16 cellular contexts compared by ENCODE assay signal in genomic region chr10:127872871-127873600, GRCh38. TPM values are rescaled to one million over a fixed set of nuclear protein-coding genes. Genes with fewer than 3 reads are reported as not detected.
DNase-seq lines count a peak whose midpoint lies in the region; ATAC-seq and TF ChIP-seq lines count a peak whose summit lies in the region.
"Had no signal": no experiment of that assay in that cellular context is flagged by ENCODE, and none has a peak within 500 bp of the region (broad histone marks: within the 10 kb centered on the region; RNA-seq: fewer than 3 reads in every experiment).

No MANE protein-coding gene starts in this region.

- H3K36me3 Mint-ChIP-seq in glutamatergic neuron (ENCODE audit: unreplicated experiment), result peaks cover 8% of the 10 kb centered on the region

- no peak overlapping the region for H3K9ac ChIP-seq in PC-3 (ENCODE audit: low read length)

- no peaks in the 10 kb centered on the region for H3K9me2 ChIP-seq in PC-3 (replicated peaks; ENCODE audit: low read length)

- H3K9me3 ChIP-seq in PC-3 (ENCODE audit: low read length), result no peaks in the 10 kb centered on the region
- H3K9me3 ChIP-seq: ovary had no signal

- H3K27me3 ChIP-seq in PC-3 (ENCODE audit: low read length), result peaks cover 11% of the 10 kb centered on the region
- H3K27me3 ChIP-seq: ovary had no signal

- no peak overlapping the region for H3K4me2 ChIP-seq in PC-3 (ENCODE audit: low read length)

- H2AFZ ChIP-seq in PC-3 (ENCODE audit: low read length), result no peak overlapping the region

- no peaks in the 10 kb centered on the region for H3K79me2 ChIP-seq in PC-3 (ENCODE audit: low read length)

- no peak overlapping the region for H3K4me3 Mint-ChIP-seq in glutamatergic neuron (ENCODE audit: unreplicated experiment)
- H3K4me3 Mint-ChIP-seq: activated naive CD4-positive, alpha-beta T cell treated with anti-CD3 and anti-CD28 coated beads for 36 hours had no signal

- no peaks in the 10 kb centered on the region for H3K9me3 Mint-ChIP-seq in glutamatergic neuron (ENCODE audit: unreplicated experiment)

- H3K4me3 ChIP-seq in PC-3 (ENCODE audit: low read length), result no peak overlapping the region
- H3K4me3 ChIP-seq: ovary had no signal

- H3K36me3 ChIP-seq in PC-3 (ENCODE audit: low read depth, low read length), result no peaks in the 10 kb centered on the region
- H3K36me3 ChIP-seq: ovary had no signal

- peaks cover 3% of the 10 kb centered on the region for H3K4me1 Mint-ChIP-seq in glutamatergic neuron (ENCODE audit: low read depth, unreplicated experiment)

- intact Hi-C loops in PC-3 (cut with micrococcal nuclease), result no loop called here
- intact Hi-C loops in posterior vena cava (cut with DNase I), result no loop called here

- peaks cover 5% of the 10 kb centered on the region for H3K27me3 Mint-ChIP-seq in glutamatergic neuron (ENCODE audit: unreplicated experiment)

- POLR2A ChIA-PET in PC-3 (lab: Charles Lee; ENCODE audit: unreplicated experiment), result no interaction called here

- no peak overlapping the region for H3K27ac ChIP-seq in PC-3 (ENCODE audit: low read length)
- H3K27ac ChIP-seq: ovary had no signal

- ATAC-seq in PC-3 (no peak), HG03097 (IDR thresholded peaks at IDR 0.05; ENCODE audit: low FRiP score, unreplicated experiment) (no peak), GM21515 (IDR thresholded peaks at IDR 0.05; ENCODE audit: unreplicated experiment) (no peak)

- H4K20me1 ChIP-seq in PC-3 (ENCODE audit: low read length), result no peaks in the 10 kb centered on the region

- H3K27ac Mint-ChIP-seq in glutamatergic neuron (ENCODE audit: unreplicated experiment), result peak overlapping the region; percentile 2
- H3K27ac Mint-ChIP-seq: activated naive CD4-positive, alpha-beta T cell treated with anti-CD3 and anti-CD28 coated beads for 36 hours had no signal

- CTCF ChIA-PET in PC-3 (lab: Charles Lee), result no interaction called here

- BruUV-seq in PC-3 (replicated peaks; lab: Mats Ljungman, UMichigan), result no TSS peak

- TF ChIP-seq CTCF in PC-3 (conservative IDR thresholded peaks at IDR 0.05; ENCODE audit: low read depth, low read length) (peak; percentile 38; the same call in 1 of the 2 replicates), glutamatergic neuron (IDR thresholded peaks at IDR 0.05; ENCODE audit: partially characterized antibody, unreplicated experiment) (no peak)

- no peaks in the 10 kb centered on the region for H3F3A ChIP-seq in PC-3 (ENCODE audit: low read length, unreplicated experiment)

- H3K4me1 ChIP-seq in PC-3 (ENCODE audit: insufficient read depth, low read length), result no peaks in the 10 kb centered on the region

- peak; percentile 32 for DNase-seq in HuH-7.5 (ENCODE audit: low spot score)
- DNase-seq in PC-3, result peak; percentile 28
- DNase-seq in glutamatergic neuron, result no peak
- DNase-seq in posterior vena cava (ENCODE audit: low spot score), result peak; percentile 76
- DNase-seq in stimulated activated naive CD4-positive, alpha-beta T cell treated with Interleukin-2 at 50 U/mL for 16 hours (lab: John Stamatoyannopoulos, UW), result no peak
- DNase-seq in middle frontal gyrus (ENCODE audit: extremely low spot score, low spot score), result no peak
- DNase-seq: activated CD4-positive, alpha-beta T cell treated with anti-CD3 and anti-CD28 coated beads for 48 hours; activated naive CD4-positive, alpha-beta T cell treated with anti-CD3 and anti-CD28 coated beads for 36 hours; foreskin fibroblast; GOT3; SIG-M5; stimulated activated CD4-positive, alpha-beta T cell treated with anti-CD3 and anti-CD28 coated beads, Interleukin-4, amount 100 ng/mL, for 24 hours had no signal

RNA-seq across cellular contexts. Expression of gene CLRN3, which starts 19.7 kb away (rescaled TPM):
- total RNA-seq in PC-3 (2014; rRNA removed) (not detected in 2 replicates), glutamatergic neuron (ENCODE audit: unreplicated experiment) (not detected), posterior vena cava (not detected)
- total RNA-seq: activated naive CD4-positive, alpha-beta T cell treated with anti-CD3 and anti-CD28 coated beads for 36 hours; kidney epithelial cell had no signal

RNA-seq across cellular contexts. Expression of gene PTPRE, which starts 33.9 kb away (rescaled TPM):
- total RNA-seq in PC-3 (2014; rRNA removed) (3.1 and 5.0 TPM in 2 replicates), glutamatergic neuron (ENCODE audit: unreplicated experiment) (2.6 TPM), posterior vena cava (10 to 100 TPM; 22.1 to 37.9 TPM)

Comparison
In these comparisons a context has a peak if more than half of its experiments do, and no peak if none do; other contexts are left out.
1. DNase-seq: peak in HuH-7.5 (single experiment), PC-3 (single experiment) and posterior vena cava (single experiment); none in glutamatergic neuron (single experiment), stimulated activated naive CD4-positive, alpha-beta T cell treated with Interleukin-2 at 50 U/mL for 16 hours (single experiment) and middle frontal gyrus (single experiment).